ENCODE assay signal across 9 cellular contexts in the genomic region with DNA sequence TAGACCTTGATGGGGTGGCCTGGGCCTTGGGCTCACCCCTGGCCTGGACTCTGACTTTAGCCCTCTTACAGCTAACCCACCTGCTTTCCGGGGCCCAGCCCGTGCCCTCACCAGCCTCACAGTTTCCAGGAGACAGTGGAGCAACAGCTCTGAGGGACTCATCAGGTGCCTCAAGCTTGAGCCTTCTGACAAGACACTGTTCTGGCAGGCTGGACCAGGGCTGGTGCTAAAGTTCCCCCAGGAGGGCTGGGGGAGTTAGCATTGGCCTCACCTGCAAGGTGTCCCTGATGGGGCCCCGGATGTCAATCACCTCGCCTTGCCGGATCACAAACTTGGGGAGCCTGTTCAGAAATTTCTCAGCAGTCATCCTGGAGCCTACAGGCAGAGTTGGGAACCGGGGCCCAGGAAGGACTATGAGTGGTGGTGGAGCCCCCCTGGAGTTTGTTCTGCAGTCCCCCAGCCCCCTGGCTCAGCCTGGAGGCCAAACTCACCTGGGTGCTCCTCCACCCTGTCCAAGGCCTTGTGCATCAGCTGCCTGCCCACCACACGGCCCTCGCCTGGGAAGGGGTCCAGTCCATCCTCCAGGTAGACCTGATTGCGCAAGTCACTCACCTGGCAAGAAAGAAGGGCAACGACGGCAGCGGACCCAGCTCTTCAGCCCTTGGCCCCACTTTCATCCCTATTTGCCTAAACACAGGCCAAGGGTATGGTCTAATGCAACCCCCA. TPM values are rescaled to one million over a fixed set of nuclear protein-coding genes. Genes with fewer than 3 reads are reported as not detected.
DNase-seq lines count a peak whose midpoint lies in the region; ATAC-seq and TF ChIP-seq lines count a peak whose summit lies in the region.
"Had no signal": no experiment of that assay in that cellular context is flagged by ENCODE, and none has a peak within 500 bp of the region (broad histone marks: within the 10 kb centered on the region; RNA-seq: fewer than 3 reads in every experiment).

No MANE protein-coding gene starts in this region.

- H3K4me1 ChIP-seq in suprapubic skin: peaks cover 86% of the 10 kb centered on the region

- peak overlapping the region; percentile 73 for H3K4me3 Mint-ChIP-seq in activated T-cell treated with anti-CD3 and anti-CD28 coated beads, Interleukin-2, amount 50 U/mL, for 4 hours

- peaks cover 87% of the 10 kb centered on the region for H3K4me1 Mint-ChIP-seq in activated T-cell treated with anti-CD3 and anti-CD28 coated beads, Interleukin-2, amount 50 U/mL, for 4 hours (ENCODE audit: low read depth)

- H3K4me3 ChIP-seq in suprapubic skin: no peak overlapping the region
- H3K4me3 ChIP-seq: MG63 had no signal

- WGBS in suprapubic skin: 78% methylated on average over 8 of the region's 12 CpGs

- no peak for ATAC-seq in activated T-cell treated with anti-CD3 and anti-CD28 coated beads, Interleukin-2, amount 50 U/mL, for 4 hours
- no peak for ATAC-seq in HG02759 (IDR thresholded peaks at IDR 0.05; ENCODE audit: unreplicated experiment)

- peak overlapping the region; percentile 75 for H3K27ac ChIP-seq in suprapubic skin

- H3K27me3 ChIP-seq in suprapubic skin: no peaks in the 10 kb centered on the region
- H3K27me3 ChIP-seq: MG63 had no signal

- H3K36me3 ChIP-seq in suprapubic skin: no peaks in the 10 kb centered on the region

- no peaks in the 10 kb centered on the region for H3K27me3 Mint-ChIP-seq in activated T-cell treated with anti-CD3 and anti-CD28 coated beads, Interleukin-2, amount 50 U/mL, for 4 hours (ENCODE audit: low read depth)

- TF ChIP-seq EP300 in suprapubic skin (IDR thresholded peaks at IDR 0.05): no peak

- peaks cover 24% of the 10 kb centered on the region for H3K36me3 Mint-ChIP-seq in activated T-cell treated with anti-CD3 and anti-CD28 coated beads, Interleukin-2, amount 50 U/mL, for 4 hours (ENCODE audit: insufficient read depth)

- no peaks in the 10 kb centered on the region for H3K9me3 Mint-ChIP-seq in activated T-cell treated with anti-CD3 and anti-CD28 coated beads, Interleukin-2, amount 50 U/mL, for 4 hours

- TF ChIP-seq POLR2A in suprapubic skin (IDR thresholded peaks at IDR 0.05): no peak

- no peak for TF ChIP-seq CTCF in suprapubic skin (IDR thresholded peaks at IDR 0.05)

- peak; percentile 73 for DNase-seq in activated CD8-positive, alpha-beta memory T cell treated with anti-CD3 and anti-CD28 coated beads for 24 hours
- DNase-seq in activated CD8-positive, alpha-beta memory T cell treated with anti-CD3 and anti-CD28 coated beads, Interleukin-2, amount 50 U/mL, for 4 hours: no peak
- no peak for DNase-seq in activated T-cell treated with anti-CD3 and anti-CD28 coated beads, Interleukin-2, amount 50 U/mL, for 4 hours
- DNase-seq in islet precursor cell: peak; percentile 56
- peak; percentile 70 to 75 for DNase-seq in suprapubic skin (ENCODE audit: low spot score in 2 of 2)
- no peak for DNase-seq in central memory CD4-positive, alpha-beta T cell
- DNase-seq in NCI-H2227 (lab: John Stamatoyannopoulos, UW; ENCODE audit: unreplicated experiment): no peak

- no peaks in the 10 kb centered on the region for H3K9me3 ChIP-seq in suprapubic skin
- H3K9me3 ChIP-seq: MG63 had no signal

RNA-seq across cellular contexts. Expression of gene SH3BGRL3, which starts 4.1 kb away (rescaled TPM):
- 100 to 1,000 TPM; 324 to 352 (median 326) TPM for total RNA-seq in activated T-cell treated with anti-CD3 and anti-CD28 coated beads, Interleukin-2, amount 50 U/mL, for 4 hours
- total RNA-seq in suprapubic skin: 100 to 1,000 TPM in 1 of 4 donors, 10 to 100 TPM in 3; 53.5 to 104 (median 92.8) TPM

RNA-seq across cellular contexts. Expression of gene UBXN11, which starts 22.4 kb away (rescaled TPM):
- total RNA-seq in activated T-cell treated with anti-CD3 and anti-CD28 coated beads, Interleukin-2, amount 50 U/mL, for 4 hours: 10 to 100 TPM; 17.4 to 21.1 (median 19.9) TPM
- total RNA-seq in suprapubic skin: 10 to 100 TPM in 2 of 4 donors, 1 to 10 TPM in 2; 3.2 to 19.1 (median 9.1) TPM

RNA-seq across cellular contexts. Expression of gene CD52, which starts 33.7 kb away (rescaled TPM):
- 10 to 100 TPM; 82.3 to 99.4 (median 93.8) TPM for total RNA-seq in activated T-cell treated with anti-CD3 and anti-CD28 coated beads, Interleukin-2, amount 50 U/mL, for 4 hours
- total RNA-seq in suprapubic skin: 10 to 100 TPM in 1 of 4 donors, 1 to 10 TPM in 3; 2.3 to 11.4 (median 9.9) TPM

RNA-seq across cellular contexts. Expression of gene CEP85, which starts 50.0 kb away (rescaled TPM):
- 10 to 100 TPM; 25.5 to 28.7 (median 25.7) TPM for total RNA-seq in activated T-cell treated with anti-CD3 and anti-CD28 coated beads, Interleukin-2, amount 50 U/mL, for 4 hours
- 10 to 100 TPM; 18.2 to 27.8 (median 18.7) TPM for total RNA-seq in suprapubic skin

Comparison
In these comparisons a context has a peak if more than half of its experiments do, and no peak if none do; other contexts are left out.
1. DNase-seq: peak in activated CD8-positive, alpha-beta memory T cell treated with anti-CD3 and anti-CD28 coated beads for 24 hours (single experiment), islet precursor cell (single experiment) and suprapubic skin (2 of 2); none in activated CD8-positive, alpha-beta memory T cell treated with anti-CD3 and anti-CD28 coated beads, Interleukin-2, amount 50 U/mL, for 4 hours (single experiment), activated T-cell treated with anti-CD3 and anti-CD28 coated beads, Interleukin-2, amount 50 U/mL, for 4 hours (single experiment), central memory CD4-positive, alpha-beta T cell (single experiment) and NCI-H2227 (single experiment).
2. RNA of gene CD52, which starts 33.7 kb away (total RNA-seq): 82.3 to 99.4 TPM in activated T-cell treated with anti-CD3 and anti-CD28 coated beads, Interleukin-2, amount 50 U/mL, for 4 hours; 2.3 to 11.4 TPM in suprapubic skin; every median in the first group is over 4 times any median in the second.